ENCODE assay signal across 1 cellular context in the genomic region with DNA sequence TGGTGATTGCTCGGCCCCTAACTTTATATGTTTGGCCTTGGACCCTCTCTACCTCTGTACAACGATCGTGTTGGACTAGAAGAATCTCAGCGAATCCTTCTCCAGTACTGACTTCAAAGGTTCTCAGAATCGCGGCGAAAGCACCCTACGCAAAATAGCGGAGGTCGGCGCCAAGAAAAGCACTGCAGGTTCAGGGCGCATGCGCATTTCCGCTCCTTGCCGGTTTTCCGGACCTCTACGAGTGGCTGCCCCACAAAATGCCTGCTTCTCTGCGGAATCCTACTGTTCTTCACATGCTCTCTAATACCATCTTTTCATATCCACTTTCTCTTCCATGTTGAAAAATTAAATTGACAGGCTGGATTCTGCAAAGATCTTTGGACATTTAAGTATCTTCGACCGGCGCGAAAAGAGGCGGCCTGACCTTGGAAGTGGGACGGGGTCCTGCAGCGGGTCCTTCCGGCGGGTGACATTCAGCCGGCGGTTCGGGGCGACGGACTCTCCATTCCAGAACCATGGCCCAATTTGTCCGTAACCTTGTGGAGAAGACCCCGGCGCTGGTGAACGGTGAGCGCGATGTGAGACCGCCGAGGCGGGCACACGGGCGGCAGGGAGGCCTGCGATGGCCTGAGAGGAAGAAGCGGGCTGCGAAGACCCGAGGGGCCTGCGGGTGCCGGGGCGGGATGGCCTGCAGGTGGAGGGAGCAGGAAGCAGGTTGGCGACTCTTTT.
TF ChIP-seq lines count a peak whose summit lies in the region.

A gene with protein sequence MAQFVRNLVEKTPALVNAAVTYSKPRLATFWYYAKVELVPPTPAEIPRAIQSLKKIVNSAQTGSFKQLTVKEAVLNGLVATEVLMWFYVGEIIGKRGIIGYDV (plus strand): TSS at position 456 of the 729 bp plus-strand sequence. CDS start 60 bp downstream, at position 516.

TF ChIP-seq in SK-N-SH, 30 proteins besides CTCF, POLR2A, EP300 and RAD21 (continued from another document):
- TF ChIP-seq, protein P1, sequence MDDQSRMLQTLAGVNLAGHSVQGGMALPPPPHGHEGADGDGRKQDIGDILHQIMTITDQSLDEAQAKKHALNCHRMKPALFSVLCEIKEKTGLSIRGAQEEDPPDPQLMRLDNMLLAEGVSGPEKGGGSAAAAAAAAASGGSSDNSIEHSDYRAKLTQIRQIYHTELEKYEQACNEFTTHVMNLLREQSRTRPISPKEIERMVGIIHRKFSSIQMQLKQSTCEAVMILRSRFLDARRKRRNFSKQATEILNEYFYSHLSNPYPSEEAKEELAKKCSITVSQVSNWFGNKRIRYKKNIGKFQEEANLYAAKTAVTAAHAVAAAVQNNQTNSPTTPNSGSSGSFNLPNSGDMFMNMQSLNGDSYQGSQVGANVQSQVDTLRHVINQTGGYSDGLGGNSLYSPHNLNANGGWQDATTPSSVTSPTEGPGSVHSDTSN (IDR thresholded peaks at IDR 0.05) = peak; percentile 21; the same call in 1 of the 2 replicates
- peak; percentile 77 for TF ChIP-seq MXI1 (IDR thresholded peaks at IDR 0.05; ENCODE audit: low read depth, low read length)
- TF ChIP-seq, protein P2, sequence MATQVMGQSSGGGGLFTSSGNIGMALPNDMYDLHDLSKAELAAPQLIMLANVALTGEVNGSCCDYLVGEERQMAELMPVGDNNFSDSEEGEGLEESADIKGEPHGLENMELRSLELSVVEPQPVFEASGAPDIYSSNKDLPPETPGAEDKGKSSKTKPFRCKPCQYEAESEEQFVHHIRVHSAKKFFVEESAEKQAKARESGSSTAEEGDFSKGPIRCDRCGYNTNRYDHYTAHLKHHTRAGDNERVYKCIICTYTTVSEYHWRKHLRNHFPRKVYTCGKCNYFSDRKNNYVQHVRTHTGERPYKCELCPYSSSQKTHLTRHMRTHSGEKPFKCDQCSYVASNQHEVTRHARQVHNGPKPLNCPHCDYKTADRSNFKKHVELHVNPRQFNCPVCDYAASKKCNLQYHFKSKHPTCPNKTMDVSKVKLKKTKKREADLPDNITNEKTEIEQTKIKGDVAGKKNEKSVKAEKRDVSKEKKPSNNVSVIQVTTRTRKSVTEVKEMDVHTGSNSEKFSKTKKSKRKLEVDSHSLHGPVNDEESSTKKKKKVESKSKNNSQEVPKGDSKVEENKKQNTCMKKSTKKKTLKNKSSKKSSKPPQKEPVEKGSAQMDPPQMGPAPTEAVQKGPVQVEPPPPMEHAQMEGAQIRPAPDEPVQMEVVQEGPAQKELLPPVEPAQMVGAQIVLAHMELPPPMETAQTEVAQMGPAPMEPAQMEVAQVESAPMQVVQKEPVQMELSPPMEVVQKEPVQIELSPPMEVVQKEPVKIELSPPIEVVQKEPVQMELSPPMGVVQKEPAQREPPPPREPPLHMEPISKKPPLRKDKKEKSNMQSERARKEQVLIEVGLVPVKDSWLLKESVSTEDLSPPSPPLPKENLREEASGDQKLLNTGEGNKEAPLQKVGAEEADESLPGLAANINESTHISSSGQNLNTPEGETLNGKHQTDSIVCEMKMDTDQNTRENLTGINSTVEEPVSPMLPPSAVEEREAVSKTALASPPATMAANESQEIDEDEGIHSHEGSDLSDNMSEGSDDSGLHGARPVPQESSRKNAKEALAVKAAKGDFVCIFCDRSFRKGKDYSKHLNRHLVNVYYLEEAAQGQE (IDR thresholded peaks at IDR 0.05; ENCODE audit: low read depth, low read length) = no peak
- TF ChIP-seq FOXJ3 (CRISPR knock-in tag; IDR thresholded peaks at IDR 0.05) = peak; percentile 23; the same call in 1 of the 2 replicates
- no peak for TF ChIP-seq IRF3 (IDR thresholded peaks at IDR 0.05; ENCODE audit: low read depth, low read length)
- no peak; the same call in 1 of the 2 replicates for TF ChIP-seq NFIC (IDR thresholded peaks at IDR 0.05; ENCODE audit: borderline replicate concordance)
- TF ChIP-seq ZBTB33 (IDR thresholded peaks at IDR 0.05; ENCODE audit: borderline replicate concordance, low read depth) = no peak
- TF ChIP-seq MEF2A (IDR thresholded peaks at IDR 0.05; ENCODE audit: borderline replicate concordance, low read depth) = no peak
TF ChIP-seq in SK-N-SH: peak in this region for 9.
